ENCODE assay signal across 17 cellular contexts in genomic region chr13:53010374-53011105, GRCh38. TPM values are rescaled to one million over a fixed set of nuclear protein-coding genes. Genes with fewer than 3 reads are reported as not detected.
DNase-seq lines count a peak whose midpoint lies in the region; ATAC-seq, FAIRE-seq and TF ChIP-seq lines count a peak whose summit lies in the region.
"Had no signal": no experiment of that assay in that cellular context is flagged by ENCODE, and none has a peak within 500 bp of the region (broad histone marks: within the 10 kb centered on the region; RNA-seq: fewer than 3 reads in every experiment).

No MANE protein-coding gene starts in this region.

- intact Hi-C loops in HepG2 (cut with micrococcal nuclease; ENCODE audit: unreplicated experiment) = no loop called here
- intact Hi-C loops in posterior vena cava (cut with DNase I) = no loop called here

- no peaks in the 10 kb centered on the region for H3K27me3 ChIP-seq in HepG2 (ENCODE audit: control insufficient read depth in 1 of 2, insufficient read depth in 2 of 2, low read length in 2 of 2)

- no peak for TF ChIP-seq POLR2A in HepG2 (IDR thresholded peaks at IDR 0.05; ENCODE audit: insufficient read depth in 1 of 2, low read depth in 2 of 2, low read length in 2 of 2)

- FAIRE-seq in HepG2 (lab: Jason Lieb, UNC) = no peak

- POLR2A ChIA-PET in HepG2 (lab: Yijun Ruan, JAX) = no interaction called here
- POLR2A ChIA-PET in activated CD4-positive, alpha-beta T cell treated with anti-CD3 and anti-CD28 coated beads, Interleukin-2, amount 10 ng/mL, durations not matched to agents 7 days and 5 days (lab: Charles Lee) = no interaction called here

- H3K79me2 ChIP-seq in HepG2 (ENCODE audit: insufficient read depth, low read length) = no peaks in the 10 kb centered on the region

- H3K4me3 ChIP-seq in HepG2 (replicated peaks in 1 of 3; ENCODE audit: insufficient read depth in 1 of 3, low read depth in 2 of 3, low read length in 3 of 3) = no peak overlapping the region

- TF ChIP-seq CTCF in VCaP (conservative IDR thresholded peaks at IDR 0.05) (no peak), HepG2 (CRISPR knock-in tag; IDR thresholded peaks at IDR 0.05) (no peak)

- no TSS peak for BruUV-seq in HepG2 (replicated peaks; lab: Mats Ljungman, UMichigan)

- H3K9ac ChIP-seq in HepG2 (ENCODE audit: insufficient read depth, low read depth, low read length) = no peak overlapping the region

- 2% methylated on average over 7 of the region's 7 CpGs for WGBS in HepG2 (ENCODE audit: low lambda C conversion rate)

- H3K4me3 Mint-ChIP-seq in activated CD4-positive, alpha-beta T cell treated with anti-CD3 and anti-CD28 coated beads, Interleukin-2, amount 10 ng/mL, durations not matched to agents 7 days and 5 days = no peak overlapping the region
- H3K4me3 Mint-ChIP-seq: activated naive CD4-positive, alpha-beta T cell treated with anti-CD3 and anti-CD28 coated beads for 36 hours; H9 had no signal

- 0 out of 2 replicates have a peak, but pooled peaks cover 4% of the 10 kb centered on the region for H3K4me1 ChIP-seq in HepG2 (ENCODE audit: insufficient read depth, low read length)

- ATAC-seq in HepG2 (no peak; the same call in 2 of the 3 replicates), GM19328 (IDR thresholded peaks at IDR 0.05; ENCODE audit: unreplicated experiment) (no peak)

- H3K9me3 ChIP-seq in HepG2 (ENCODE audit: low read length) = no peaks in the 10 kb centered on the region

- no peaks in the 10 kb centered on the region for H3K36me3 Mint-ChIP-seq in activated CD4-positive, alpha-beta T cell treated with anti-CD3 and anti-CD28 coated beads, Interleukin-2, amount 10 ng/mL, durations not matched to agents 7 days and 5 days (ENCODE audit: low read depth)

- no peak overlapping the region for H2AFZ ChIP-seq in HepG2 (ENCODE audit: low read length)

- peak; percentile 83 for DNase-seq in DMS79 (lab: John Stamatoyannopoulos, UW)
- peak; percentile 91 for DNase-seq in NCI-H1105 treated with DMSO at 0.1 percent for 48 hours (lab: John Stamatoyannopoulos, UW)
- DNase-seq in HepG2 (ENCODE audit: low spot score) = peak; percentile 4
- DNase-seq in Ammon's horn (ENCODE audit: low spot score) = no peak
- no peak for DNase-seq in activated CD4-positive, alpha-beta T cell treated with anti-CD3 and anti-CD28 coated beads, Interleukin-2, amount 10 ng/mL, durations not matched to agents 7 days and 5 days
- no peak for DNase-seq in posterior vena cava (ENCODE audit: low spot score)
- DNase-seq: activated naive CD4-positive, alpha-beta T cell treated with anti-CD3 and anti-CD28 coated beads for 36 hours; caudate nucleus; H9; stimulated activated CD4-positive, alpha-beta T cell treated with anti-CD3 and anti-CD28 coated beads, Interleukin-4, amount 100 ng/mL, for 1 hour; stimulated activated naive CD4-positive, alpha-beta T cell treated with Interleukin-2 at 50 U/mL for 16 hours; T1000 had no signal

- peaks cover 12% of the 10 kb centered on the region for H3K27me3 Mint-ChIP-seq in activated CD4-positive, alpha-beta T cell treated with anti-CD3 and anti-CD28 coated beads, Interleukin-2, amount 10 ng/mL, durations not matched to agents 7 days and 5 days

- no peaks in the 10 kb centered on the region for H3K9me3 Mint-ChIP-seq in activated CD4-positive, alpha-beta T cell treated with anti-CD3 and anti-CD28 coated beads, Interleukin-2, amount 10 ng/mL, durations not matched to agents 7 days and 5 days
- H3K9me3 Mint-ChIP-seq: activated naive CD4-positive, alpha-beta T cell treated with anti-CD3 and anti-CD28 coated beads for 36 hours; H9 had no signal

- no peak overlapping the region for H3K27ac Mint-ChIP-seq in activated CD4-positive, alpha-beta T cell treated with anti-CD3 and anti-CD28 coated beads, Interleukin-2, amount 10 ng/mL, durations not matched to agents 7 days and 5 days
- H3K27ac Mint-ChIP-seq: activated naive CD4-positive, alpha-beta T cell treated with anti-CD3 and anti-CD28 coated beads for 36 hours had no signal

- no peaks in the 10 kb centered on the region for H3K4me1 Mint-ChIP-seq in activated CD4-positive, alpha-beta T cell treated with anti-CD3 and anti-CD28 coated beads, Interleukin-2, amount 10 ng/mL, durations not matched to agents 7 days and 5 days

- H3K27ac ChIP-seq in VCaP (peak overlapping the region; percentile 47), HepG2 (ENCODE audit: extremely low read length, insufficient read depth, low read length) (no peak overlapping the region)

- in situ Hi-C loops in HepG2 (cut with HindIII; ENCODE audit: extremely low pct_ligation_motif_present, low pct_unique_long_range_greater_than_20kb) = no loop called here

- no peak for TF ChIP-seq RAD21 in HepG2 (CRISPR knock-in tag; IDR thresholded peaks at IDR 0.05)

- no peaks in the 10 kb centered on the region for H3K36me3 ChIP-seq in HepG2 (replicated peaks in 1 of 2; ENCODE audit: control insufficient read depth in 1 of 2, insufficient read depth in 2 of 2, low read length in 2 of 2)

- no peak overlapping the region for H3K4me2 ChIP-seq in HepG2 (ENCODE audit: low read depth, low read length)

- CTCF ChIA-PET in HepG2 (lab: Yijun Ruan, JAX; ENCODE audit: low intra/inter-chr PET ratio, low total read pairs) = no interaction called here
- CTCF ChIA-PET in activated CD4-positive, alpha-beta T cell treated with anti-CD3 and anti-CD28 coated beads, Interleukin-2, amount 10 ng/mL, durations not matched to agents 7 days and 5 days (lab: Charles Lee) = no interaction called here

- no peak for TF ChIP-seq EP300 in HepG2 (IDR thresholded peaks at IDR 0.05; ENCODE audit: low read depth in 2 of 2, low read length in 2 of 2)
- no peak for TF ChIP-seq EP300 in HepG2 (CRISPR knock-in tag; IDR thresholded peaks at IDR 0.05; ENCODE audit: borderline replicate concordance)

- H4K20me1 ChIP-seq in HepG2 (ENCODE audit: insufficient read depth, low read length) = no peaks in the 10 kb centered on the region

TF ChIP-seq in HepG2, 621 proteins besides CTCF, POLR2A, EP300 and RAD21:
- no peak for TF ChIP-seq KAT8 (CRISPR knock-in tag; IDR thresholded peaks at IDR 0.05)
- no peak for TF ChIP-seq ZNF720 (CRISPR knock-in tag; IDR thresholded peaks at IDR 0.05)
- no peak for TF ChIP-seq ZNF274 (CRISPR knock-in tag; IDR thresholded peaks at IDR 0.05)
- no peak for TF ChIP-seq ATF3 (CRISPR knock-in tag; IDR thresholded peaks at IDR 0.05)
- no peak for TF ChIP-seq TCF7L2 (IDR thresholded peaks at IDR 0.05; ENCODE audit: low read depth, low read length)
- no peak for TF ChIP-seq HOXA9 (CRISPR knock-in tag; IDR thresholded peaks at IDR 0.05; ENCODE audit: borderline replicate concordance)

RNA-seq across cellular contexts. Expression of gene OLFM4, which starts 18.1 kb away (rescaled TPM):
- not detected in 2 replicates for total RNA-seq in HepG2 (2016; rRNA removed; fragmentation: Illumina TruSeq; extraction: Trizol)
- not detected in 2 replicates for total RNA-seq in HepG2 (2016; cell fraction: cytosol; rRNA removed; fragmentation: Illumina TruSeq; extraction: Trizol; ENCODE audit: low read depth)
- total RNA-seq in HepG2 (2016; cell fraction: insoluble cytoplasmic fraction; rRNA removed; fragmentation: Illumina TruSeq; extraction: Trizol) = not detected in 2 replicates
- total RNA-seq in HepG2 (2016; cell fraction: membrane; rRNA removed; fragmentation: Illumina TruSeq; extraction: Trizol) = not detected in 2 replicates
- total RNA-seq in HepG2 (2016; cell fraction: nucleus; rRNA removed; fragmentation: Illumina TruSeq; extraction: Trizol) = not detected in 2 replicates
- not detected in 2 replicates for polyA plus RNA-seq in HepG2 (2011; rRNA removed)
- not detected in 2 replicates for polyA plus RNA-seq in HepG2 (2011; cell fraction: cytosol; rRNA removed)
- not detected in 2 replicates for polyA plus RNA-seq in HepG2 (2011; cell fraction: nucleus; rRNA removed)
- polyA plus RNA-seq in HepG2 (2012) = 0.04 TPM in 1 of 2 replicates, not detected in the other
- not detected in 2 replicates for polyA plus RNA-seq in HepG2 (2016; cell fraction: cytosol; fragmentation: Illumina TruSeq; extraction: Trizol; ENCODE audit: low read depth)
- not detected in 2 replicates for polyA plus RNA-seq in HepG2 (2016; cell fraction: insoluble cytoplasmic fraction; fragmentation: Illumina TruSeq; extraction: Trizol; ENCODE audit: low read depth)
- not detected in 2 replicates for polyA plus RNA-seq in HepG2 (2016; cell fraction: membrane; fragmentation: Illumina TruSeq; extraction: Trizol; ENCODE audit: low read depth)
- not detected in 2 replicates for polyA plus RNA-seq in HepG2 (2016; cell fraction: nucleus; fragmentation: Illumina TruSeq; extraction: Trizol; ENCODE audit: insufficient read depth, low read depth)
- polyA minus RNA-seq in HepG2 (2011; rRNA and poly(A)+ RNA removed; ENCODE audit: low replicate concordance) = not detected in 2 replicates
- polyA minus RNA-seq in HepG2 (2011; cell fraction: cytosol; rRNA and poly(A)+ RNA removed) = not detected in 2 replicates
- not detected in 2 replicates for polyA minus RNA-seq in HepG2 (2011; cell fraction: nucleus; rRNA and poly(A)+ RNA removed)
- not detected for total RNA-seq in activated CD4-positive, alpha-beta T cell treated with anti-CD3 and anti-CD28 coated beads, Interleukin-2, amount 10 ng/mL, durations not matched to agents 7 days and 5 days
- total RNA-seq in posterior vena cava = under 1 TPM; 0.19 to 0.51 TPM
- total RNA-seq: activated CD8-positive, alpha-beta memory T cell treated with anti-CD3 and anti-CD28 coated beads for 36 hours; activated naive CD4-positive, alpha-beta T cell treated with anti-CD3 and anti-CD28 coated beads for 36 hours; fibroblast of lung; H9; pulmonary artery endothelial cell had no signal
- polyA plus RNA-seq: fibroblast of lung had no signal

Comparison
In these comparisons a context has a peak if more than half of its experiments do, and no peak if none do; other contexts are left out.
1. DNase-seq: peak in DMS79 (single experiment), NCI-H1105 treated with DMSO at 0.1 percent for 48 hours (single experiment) and HepG2 (single experiment); none in Ammon's horn (single experiment), activated CD4-positive, alpha-beta T cell treated with anti-CD3 and anti-CD28 coated beads, Interleukin-2, amount 10 ng/mL, durations not matched to agents 7 days and 5 days (single experiment) and posterior vena cava (single experiment).